8 cellular contexts compared by ENCODE assay signal in genomic region chr15:65869127-65869953, GRCh38. TPM values are rescaled to one million over a fixed set of nuclear protein-coding genes. Genes with fewer than 3 reads are reported as not detected.
DNase-seq lines count a peak whose midpoint lies in the region; ATAC-seq and TF ChIP-seq lines count a peak whose summit lies in the region.

Gene RAB11A, plus strand, starts transcription at chr15:65869491. Its CDS starts 95 bp downstream, at chr15:65869586.

- H3K4me1 Mint-ChIP-seq in T-helper 17 cell: peaks cover 24% of the 10 kb centered on the region

- no peaks in the 10 kb centered on the region for H3K27me3 Mint-ChIP-seq in T-helper 17 cell

- H3K27ac ChIP-seq in angular gyrus (ENCODE audit: low read depth, low read length): peak within 1 kb of the TSS; percentile 99
- H3K27ac ChIP-seq in right atrium auricular region: peak within 1 kb of the TSS; percentile 94 to 97
- peak within 1 kb of the TSS; percentile 97 to 98 for H3K27ac ChIP-seq in uterus

- H3K27ac Mint-ChIP-seq in T-helper 17 cell: peak within 1 kb of the TSS; percentile 99

- no peaks in the 10 kb centered on the region for H3K27me3 ChIP-seq in right atrium auricular region
- H3K27me3 ChIP-seq in uterus: no peaks in the 10 kb centered on the region

- H3K4me1 ChIP-seq in right atrium auricular region (peaks cover 0 to 30% of the 10 kb centered on the region in 2 donors), uterus (peaks cover 0 to 4% of the 10 kb centered on the region in 2 donors)

- ATAC-seq in GM18498 (IDR thresholded peaks at IDR 0.05; ENCODE audit: unreplicated experiment): peak; percentile 91
- ATAC-seq in HG02938 (IDR thresholded peaks at IDR 0.05; ENCODE audit: unreplicated experiment): peak; percentile 86
- ATAC-seq in T-helper 17 cell: peak; percentile 93

- H3K4me3 Mint-ChIP-seq in T-helper 17 cell: peak within 1 kb of the TSS; percentile 100

- peaks cover 4% of the 10 kb centered on the region for H3K36me3 Mint-ChIP-seq in T-helper 17 cell (ENCODE audit: low read depth)

- peak; percentile 79 to 93 for TF ChIP-seq POLR2A in uterus (IDR thresholded peaks at IDR 0.05)

- DNase-seq in NCI-H1694 treated with DMSO at 0.1 percent for 48 hours (lab: John Stamatoyannopoulos, UW): peak; percentile 90
- peak; percentile 89 to 92 (median 91) for DNase-seq in T-helper 17 cell
- DNase-seq in right atrium auricular region (ENCODE audit: low spot score): peak; percentile 96
- peak; percentile 85 for DNase-seq in pulmonary artery endothelial cell (ENCODE audit: low read depth, low spot score)
- DNase-seq in uterus: peak; percentile 95 to 96

- H3K36me3 ChIP-seq in right atrium auricular region: peaks cover under 1% of the 10 kb centered on the region
- no peaks in the 10 kb centered on the region for H3K36me3 ChIP-seq in uterus

- intact Hi-C loops in uterus (cut with DNase I; ENCODE audit: low total_unique reads): no loop called here

- H3K9me3 ChIP-seq in T-helper 17 cell (ENCODE audit: control insufficient read depth, low read length, poor library complexity, severe bottlenecking): no peaks in the 10 kb centered on the region
- H3K9me3 ChIP-seq in right atrium auricular region: no peaks in the 10 kb centered on the region
- no peaks in the 10 kb centered on the region for H3K9me3 ChIP-seq in uterus

- H3K4me3 ChIP-seq in right atrium auricular region (peak within 1 kb of the TSS; percentile 76 to 97), uterus (peak within 1 kb of the TSS; percentile 85 to 95)

- TF ChIP-seq CTCF in right atrium auricular region (IDR thresholded peaks at IDR 0.05) (peak in 1 of 2 donors; percentile 56), uterus (IDR thresholded peaks at IDR 0.05) (peak; percentile 37 to 48 (median 41))

RNA-seq across cellular contexts. Expression of gene RAB11A, which starts in this region (rescaled TPM):
- total RNA-seq in T-helper 17 cell: 100 to 1,000 TPM; 102 to 122 TPM
- total RNA-seq in right atrium auricular region: 100 to 1,000 TPM; 122 to 183 TPM
- 338 and 395 TPM in 2 replicates for total RNA-seq in pulmonary artery endothelial cell
- 100 to 1,000 TPM in 2 of 4 donors, 10 to 100 TPM in 2; 62.0 to 213 (median 151) TPM for total RNA-seq in uterus

Comparison
In these comparisons a context has a peak if more than half of its experiments do, and no peak if none do; other contexts are left out.
1. Peak in every context shown above with its lines: DNase-seq, ATAC-seq, H3K4me3 ChIP-seq and H3K27ac ChIP-seq.